In the genomic region with DNA sequence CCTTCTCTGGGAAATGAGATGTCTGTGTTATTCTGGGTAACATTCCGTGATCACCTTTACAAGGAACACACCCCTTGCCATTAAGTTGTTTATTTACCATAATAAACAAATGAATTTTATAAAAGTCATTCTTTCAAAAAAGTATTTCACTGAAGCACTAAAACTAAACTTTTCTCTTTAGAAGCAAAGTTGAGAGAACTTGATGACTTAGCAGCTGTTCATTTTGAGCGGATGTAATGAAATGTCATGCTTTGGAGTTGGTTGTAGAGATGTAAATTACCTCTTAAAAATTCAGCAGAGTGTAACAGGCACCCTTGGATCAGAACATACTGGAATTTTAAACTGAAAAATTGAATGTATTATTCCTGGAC, we compare ENCODE assay signal across 10 cellular contexts.
DNase-seq lines count a peak whose midpoint lies in the region; FAIRE-seq and TF ChIP-seq lines count a peak whose summit lies in the region.
"Had no signal": no experiment of that assay in that cellular context is flagged by ENCODE, and none has a peak within 500 bp of the region (broad histone marks: within the 10 kb centered on the region; RNA-seq: fewer than 3 reads in every experiment).

No MANE protein-coding gene starts in this region.

- H3K4me3 ChIP-seq in endocrine pancreas (ENCODE audit: control insufficient read depth, insufficient read depth, low read length) = peak overlapping the region; percentile 92

- no peaks in the 10 kb centered on the region for H3K27me3 Mint-ChIP-seq in mesothelial cell of epicardium (ENCODE audit: low read depth)

- H3K9ac ChIP-seq in endocrine pancreas (ENCODE audit: control insufficient read depth, insufficient read depth, low read length) = no peak overlapping the region

- peak overlapping the region; percentile 96 for H3K27ac Mint-ChIP-seq in mesothelial cell of epicardium
- H3K27ac Mint-ChIP-seq: T-helper 1 cell treated with Interleukin-12 subunit alpha and Interleukin-12 subunit beta and Interleukin-4 antibody, amounts not matched to agents 30 μg/mL and 1 μg/mL, for 36 hours had no signal

- H3K9me3 Mint-ChIP-seq in mesothelial cell of epicardium = no peaks in the 10 kb centered on the region
- H3K9me3 Mint-ChIP-seq: T-helper 1 cell treated with Interleukin-12 subunit alpha and Interleukin-12 subunit beta and Interleukin-4 antibody, amounts not matched to agents 30 μg/mL and 1 μg/mL, for 36 hours had no signal

- no peaks in the 10 kb centered on the region for H3K27me3 ChIP-seq in endocrine pancreas (ENCODE audit: control insufficient read depth, insufficient read depth, low read length)

- H3K36me3 Mint-ChIP-seq in mesothelial cell of epicardium = no peaks in the 10 kb centered on the region

- FAIRE-seq in urothelium cell line (lab: Jason Lieb, UNC) = no peak

- no peaks in the 10 kb centered on the region for H3K9me3 ChIP-seq in endocrine pancreas (ENCODE audit: control insufficient read depth, low read length)

- peak overlapping the region; percentile 67 for H3K4me3 Mint-ChIP-seq in mesothelial cell of epicardium

- peaks cover 24% of the 10 kb centered on the region for H3K4me1 ChIP-seq in endocrine pancreas (ENCODE audit: control insufficient read depth, insufficient read depth, low read length)

- H3K4me1 Mint-ChIP-seq in mesothelial cell of epicardium = peaks cover 40% of the 10 kb centered on the region

- TF ChIP-seq CTCF in mesothelial cell of epicardium (IDR thresholded peaks at IDR 0.05; ENCODE audit: unreplicated experiment) (no peak), GM13976 (IDR thresholded peaks at IDR 0.05; ENCODE audit: borderline replicate concordance, control extremely low read depth, extremely low read depth, insufficient read depth, missing control alignments) (no peak)

- no peaks in the 10 kb centered on the region for H3K36me3 ChIP-seq in endocrine pancreas (ENCODE audit: control insufficient read depth, insufficient read depth, low read length)

- in situ Hi-C loops in GM13976 (cut with MboI; ENCODE audit: low sequenced_read_pairs, unreplicated experiment) = no loop called here

- DNase-seq in NAMALWA (ENCODE audit: low spot score) (peak; percentile 31), mesothelial cell of epicardium (ENCODE audit: low spot score in 2 of 2, unreplicated experiment in 2 of 2) (no peak), superior temporal gyrus (ENCODE audit: extremely low spot score) (peak; percentile 36), ecto neural progenitor cell (ENCODE audit: low spot score) (no peak), urothelium cell line (ENCODE audit: low spot score) (no peak), GM13976 (ENCODE audit: low spot score) (no peak)
- no peak for DNase-seq in activated T-cell treated with anti-CD3 and anti-CD28 coated beads, Interleukin-2, amount 50 U/mL, for 48 hours
- DNase-seq: effector CD8-positive, alpha-beta T cell had no signal

Comparison
In these comparisons a context has a peak if more than half of its experiments do, and no peak if none do; other contexts are left out.
1. DNase-seq: peak in NAMALWA (single experiment) and superior temporal gyrus (single experiment); none in mesothelial cell of epicardium (0 of 2), ecto neural progenitor cell (single experiment), urothelium cell line (single experiment), GM13976 (single experiment) and activated T-cell treated with anti-CD3 and anti-CD28 coated beads, Interleukin-2, amount 50 U/mL, for 48 hours (0 of 2).